ENCODE assay signal across 11 cellular contexts in genomic region chr21:34877485-34878128, GRCh38.
DNase-seq lines count a peak whose midpoint lies in the region; ATAC-seq and TF ChIP-seq lines count a peak whose summit lies in the region.
"Had no signal": no experiment of that assay in that cellular context is flagged by ENCODE, and none has a peak within 500 bp of the region (broad histone marks: within the 10 kb centered on the region; RNA-seq: fewer than 3 reads in every experiment).

No MANE protein-coding gene starts in this region.

- peaks cover 8% of the 10 kb centered on the region for H3K36me3 ChIP-seq in mucosa of stomach (ENCODE audit: control insufficient read depth, insufficient read depth, low read length)
- peaks cover 3 to 100% of the 10 kb centered on the region in 2 donors for H3K36me3 ChIP-seq in psoas muscle (ENCODE audit: insufficient read depth in 1 of 2, low read depth in 1 of 2)

- no peaks in the 10 kb centered on the region for H3K9me3 ChIP-seq in CD4-positive, alpha-beta T cell (ENCODE audit: control insufficient read depth, low read length)
- H3K9me3 ChIP-seq in mucosa of stomach (ENCODE audit: control insufficient read depth, low read length) (no peaks in the 10 kb centered on the region), psoas muscle (no peaks in the 10 kb centered on the region)

- no peaks in the 10 kb centered on the region for H3K27me3 ChIP-seq in CD4-positive, alpha-beta T cell (ENCODE audit: control insufficient read depth, insufficient read depth, low read length)
- H3K27me3 ChIP-seq in mucosa of stomach (ENCODE audit: control insufficient read depth, insufficient read depth, low read length), result no peaks in the 10 kb centered on the region
- no peaks in the 10 kb centered on the region for H3K27me3 ChIP-seq in psoas muscle (ENCODE audit: insufficient read depth in 3 of 3, low read length in 2 of 3)

- 0 out of 2 replicates have a peak, but pooled peaks have one; percentile 23 for TF ChIP-seq EP300 in Ishikawa (IDR thresholded peaks at IDR 0.05; ENCODE audit: borderline replicate concordance)

- peaks cover 32% of the 10 kb centered on the region for H3K4me1 ChIP-seq in mucosa of stomach (ENCODE audit: control insufficient read depth, insufficient read depth, low read length)
- no peaks in the 10 kb centered on the region for H3K4me1 ChIP-seq in psoas muscle

- TF ChIP-seq RAD21 in Ishikawa (IDR thresholded peaks at IDR 0.05; ENCODE audit: low read depth), result no peak

- H3K27me3 Mint-ChIP-seq in CD4-positive, alpha-beta T cell, result no peaks in the 10 kb centered on the region
- no peaks in the 10 kb centered on the region for H3K27me3 Mint-ChIP-seq in MCF 10A (ENCODE audit: insufficient read depth, unreplicated experiment)

- H3K4me3 ChIP-seq in mucosa of stomach (ENCODE audit: low read length) (no peak overlapping the region), psoas muscle (no peak overlapping the region)

- no peaks in the 10 kb centered on the region for H3K9me3 Mint-ChIP-seq in CD4-positive, alpha-beta T cell
- no peaks in the 10 kb centered on the region for H3K9me3 Mint-ChIP-seq in MCF 10A (ENCODE audit: unreplicated experiment)

- no peak for DNase-seq in CD4-positive, alpha-beta T cell
- DNase-seq in MCF 10A (ENCODE audit: unreplicated experiment), result no peak
- no peak for DNase-seq in psoas muscle
- DNase-seq in stimulated activated naive CD4-positive, alpha-beta T cell treated with Interleukin-2 at 50 U/mL for 16 hours (lab: John Stamatoyannopoulos, UW), result no peak
- DNase-seq: activated effector memory CD4-positive, alpha-beta T cell treated with anti-CD3 and anti-CD28 coated beads, Interleukin-2, amount 50 U/mL, for 16 hours; NCI-H187 treated with DMSO at 0.1 percent for 48 hours had no signal

- H3K4me3 Mint-ChIP-seq in CD4-positive, alpha-beta T cell, result no peak overlapping the region
- peak overlapping the region; percentile 17 for H3K4me3 Mint-ChIP-seq in MCF 10A (ENCODE audit: unreplicated experiment)

- CTCF ChIA-PET in CD4-positive, alpha-beta T cell (lab: Charles Lee), result no interaction called here
- CTCF ChIA-PET in MCF 10A (lab: Yijun Ruan, JAX), result interaction anchor here (0.8 to 2.2 kb wide), 6 partner anchors 10 to 1314 kb away, joined by 3 to 6 read pairs (median 4); no protein-coding TSS in a partner anchor

- peaks cover 94% of the 10 kb centered on the region for H3K36me3 Mint-ChIP-seq in CD4-positive, alpha-beta T cell (ENCODE audit: low read depth)
- H3K36me3 Mint-ChIP-seq in MCF 10A (ENCODE audit: insufficient read depth, unreplicated experiment), result peaks cover 82% of the 10 kb centered on the region

- POLR2A ChIA-PET in CD4-positive, alpha-beta T cell (lab: Charles Lee), result interaction anchor here (1.2 kb wide), 1 partner anchor 11 kb away, joined by 5 read pairs; no protein-coding TSS in a partner anchor
- POLR2A ChIA-PET in MCF 10A (lab: Yijun Ruan, JAX), result interaction anchor here (0.6 to 16.3 kb wide), 10 partner anchors 9 to 142 kb away, joined by 3 to 972 read pairs (median 18); no protein-coding TSS in a partner anchor

- no peak for TF ChIP-seq CTCF in CD4-positive, alpha-beta T cell (IDR thresholded peaks at IDR 0.05)
- TF ChIP-seq CTCF in MCF 10A (IDR thresholded peaks at IDR 0.05; ENCODE audit: unreplicated experiment), result no peak
- TF ChIP-seq CTCF in psoas muscle (IDR thresholded peaks at IDR 0.05), result no peak

- intact Hi-C loops in CD4-positive, alpha-beta T cell (cut with DNase I, micrococcal nuclease), result no loop called here
- intact Hi-C loops in MCF 10A (cut with micrococcal nuclease) (no loop called here), psoas muscle (cut with DNase I) (no loop called here)

- WGBS in psoas muscle, 3 donors, result 60 to 80% (median 63%) methylated on average over 10 of the region's 10 CpGs

- no TSS peak for BruUV-seq in MCF 10A (replicated peaks; lab: Mats Ljungman, UMichigan)

- peaks cover 42% of the 10 kb centered on the region for H3K4me1 Mint-ChIP-seq in CD4-positive, alpha-beta T cell (ENCODE audit: low read depth)
- peaks cover 47% of the 10 kb centered on the region for H3K4me1 Mint-ChIP-seq in MCF 10A (ENCODE audit: insufficient read depth, unreplicated experiment)

- H3K9ac ChIP-seq in mucosa of stomach (ENCODE audit: low read length), result peak overlapping the region; percentile 10

- no peak overlapping the region for H3K27ac ChIP-seq in CD4-positive, alpha-beta T cell (ENCODE audit: low read depth, low read length)
- no peak overlapping the region for H3K27ac ChIP-seq in psoas muscle

- no peak for ATAC-seq in CD4-positive, alpha-beta T cell (ENCODE audit: poor library complexity)
- ATAC-seq in psoas muscle (no peak), GM21447 (IDR thresholded peaks at IDR 0.05; ENCODE audit: unreplicated experiment) (no peak), HG03025 (IDR thresholded peaks at IDR 0.05; ENCODE audit: low FRiP score, unreplicated experiment) (no peak)
- ATAC-seq: Right ventricle myocardium inferior had no signal

- peak overlapping the region; percentile 42 for H3K27ac Mint-ChIP-seq in CD4-positive, alpha-beta T cell
- H3K27ac Mint-ChIP-seq in MCF 10A (ENCODE audit: low read depth, unreplicated experiment), result peak overlapping the region; percentile 90

TF ChIP-seq in Ishikawa, 13 proteins besides CTCF, POLR2A, EP300 and RAD21:
- TF ChIP-seq TEAD4 (IDR thresholded peaks at IDR 0.05) (0 out of 2 replicates have a peak, but pooled peaks have one; percentile 10), NFIC (IDR thresholded peaks at IDR 0.05) (peak; percentile 88), MAX (IDR thresholded peaks at IDR 0.05) (peak; percentile 73), TCF12 (IDR thresholded peaks at IDR 0.05; ENCODE audit: low read depth) (no peak), FOXM1 (IDR thresholded peaks at IDR 0.05; ENCODE audit: borderline replicate concordance, low read depth) (no peak), EGR1 (IDR thresholded peaks at IDR 0.05) (no peak)
